In genomic region chr19:10076535-10076934, GRCh38 we compare ENCODE assay signal across 8 cellular contexts. TPM values are rescaled to one million over a fixed set of nuclear protein-coding genes. Genes with fewer than 3 reads are reported as not detected.
"Had no signal": no experiment of that assay in that cellular context is flagged by ENCODE, and none has a peak within 500 bp of the region (broad histone marks: within the 10 kb centered on the region; RNA-seq: fewer than 3 reads in every experiment).

No MANE protein-coding gene starts in this region.

- H3K4me1 Mint-ChIP-seq: IgD-negative memory B cell had no signal

- H3K27ac Mint-ChIP-seq: IgD-negative memory B cell had no signal

- H3K9ac ChIP-seq: KMS-11 had no signal

- H3K4me2 ChIP-seq: KMS-11 had no signal

- H3K36me3 Mint-ChIP-seq: IgD-negative memory B cell had no signal

- DNase-seq: IMR-90, KBM-7, KG1 had no signal

- FAIRE-seq: HepG2, HTR-8/SVneo had no signal

- ATAC-seq: HepG2 had no signal

- H3K27ac ChIP-seq: HL-60, KMS-11 had no signal

RNA-seq across cellular contexts. Expression of gene ANGPTL6, which starts 25.9 kb away (rescaled TPM):
- total RNA-seq: IMR-90 had no signal
